ENCODE assay signal across 13 cellular contexts in genomic region chr16:29318037-29318436, GRCh38.
DNase-seq lines count a peak whose midpoint lies in the region; ATAC-seq, FAIRE-seq and TF ChIP-seq lines count a peak whose summit lies in the region.
"Had no signal": no experiment of that assay in that cellular context is flagged by ENCODE, and none has a peak within 500 bp of the region (broad histone marks: within the 10 kb centered on the region; RNA-seq: fewer than 3 reads in every experiment).

No MANE protein-coding gene starts in this region.

- CTCF ChIA-PET in WTC11 (lab: Charles Lee) = no interaction called here

- H3K27me3 Mint-ChIP-seq in WTC11 (ENCODE audit: low read depth) = no peaks in the 10 kb centered on the region
- H3K27me3 Mint-ChIP-seq in stimulated activated naive B cell treated with anti-CD40 and anti-IgM and Interleukin-4, amounts not matched to agents 10 μg/mL and 1 μg/mL and 100 μg/mL, for 72 hours = no peaks in the 10 kb centered on the region
- H3K27me3 Mint-ChIP-seq: activated CD8-positive, alpha-beta T cell treated with anti-CD3 and anti-CD28 coated beads for 36 hours had no signal

- POLR2A ChIA-PET in WTC11 (lab: Charles Lee) = no interaction called here

- no peak for FAIRE-seq in RCC 7860 (lab: Jason Lieb, UNC)

- peak; percentile 29; the same call in 1 of the 2 replicates for TF ChIP-seq CTCF in WTC11 (IDR thresholded peaks at IDR 0.05)

- H3K4me1 Mint-ChIP-seq in WTC11 = peaks cover 27% of the 10 kb centered on the region
- H3K4me1 Mint-ChIP-seq in stimulated activated naive B cell treated with anti-CD40 and anti-IgM and Interleukin-4, amounts not matched to agents 10 μg/mL and 1 μg/mL and 100 μg/mL, for 72 hours = peaks cover 13 to 48% of the 10 kb centered on the region in 2 donors

- no peaks in the 10 kb centered on the region for H3K36me3 Mint-ChIP-seq in activated naive CD4-positive, alpha-beta T cell treated with anti-CD3 and anti-CD28 coated beads, Interleukin-2, amount 50 U/mL, for 72 hours
- no peaks in the 10 kb centered on the region for H3K36me3 Mint-ChIP-seq in WTC11
- H3K36me3 Mint-ChIP-seq in stimulated activated naive B cell treated with anti-CD40 and anti-IgM and Interleukin-4, amounts not matched to agents 10 μg/mL and 1 μg/mL and 100 μg/mL, for 72 hours = peaks cover 9 to 11% of the 10 kb centered on the region in 2 donors

- DNase-seq in activated naive CD4-positive, alpha-beta T cell treated with anti-CD3 and anti-CD28 coated beads, Interleukin-2, amount 50 U/mL, for 72 hours (ENCODE audit: low spot score in 2 of 2) = no peak
- DNase-seq in activated naive CD4-positive, alpha-beta T cell treated with anti-CD3 and anti-CD28 coated beads, Interleukin-2, amount 50 U/mL, for 16 hours = no peak
- DNase-seq in WTC11 (ENCODE audit: low spot score) = no peak
- peak; percentile 6 for DNase-seq in kidney tubule cell (ENCODE audit: low spot score)
- DNase-seq in stimulated activated naive B cell treated with anti-CD40 and anti-IgM and Interleukin-4, amounts not matched to agents 10 μg/mL and 1 μg/mL and 100 μg/mL, for 72 hours = no peak
- no peak for DNase-seq in KG1 (lab: John Stamatoyannopoulos, UW)
- DNase-seq in DMS114 treated with DMSO at 0.1 percent for 48 hours (lab: John Stamatoyannopoulos, UW; ENCODE audit: unreplicated experiment) = no peak
- DNase-seq in RCC 7860 (ENCODE audit: low spot score) = no peak
- DNase-seq: activated effector memory CD4-positive, alpha-beta T cell treated with anti-CD3 and anti-CD28 coated beads, Interleukin-2, amount 50 U/mL, for 16 hours; DMS153; NCI-H146; NCI-H510A had no signal

- H3K27ac Mint-ChIP-seq in activated naive CD4-positive, alpha-beta T cell treated with anti-CD3 and anti-CD28 coated beads, Interleukin-2, amount 50 U/mL, for 72 hours = peak overlapping the region; percentile 35 to 50
- H3K27ac Mint-ChIP-seq in WTC11 = no peak overlapping the region
- no peak overlapping the region for H3K27ac Mint-ChIP-seq in stimulated activated naive B cell treated with anti-CD40 and anti-IgM and Interleukin-4, amounts not matched to agents 10 μg/mL and 1 μg/mL and 100 μg/mL, for 72 hours
- H3K27ac Mint-ChIP-seq: activated CD8-positive, alpha-beta T cell treated with anti-CD3 and anti-CD28 coated beads for 36 hours had no signal

- H3K4me3 Mint-ChIP-seq in WTC11 = no peak overlapping the region
- H3K4me3 Mint-ChIP-seq in stimulated activated naive B cell treated with anti-CD40 and anti-IgM and Interleukin-4, amounts not matched to agents 10 μg/mL and 1 μg/mL and 100 μg/mL, for 72 hours = no peak overlapping the region
- H3K4me3 Mint-ChIP-seq: activated CD8-positive, alpha-beta T cell treated with anti-CD3 and anti-CD28 coated beads for 36 hours had no signal

- H3K9me3 Mint-ChIP-seq in activated naive CD4-positive, alpha-beta T cell treated with anti-CD3 and anti-CD28 coated beads, Interleukin-2, amount 50 U/mL, for 72 hours = no peaks in the 10 kb centered on the region
- no peaks in the 10 kb centered on the region for H3K9me3 Mint-ChIP-seq in WTC11
- no peaks in the 10 kb centered on the region for H3K9me3 Mint-ChIP-seq in stimulated activated naive B cell treated with anti-CD40 and anti-IgM and Interleukin-4, amounts not matched to agents 10 μg/mL and 1 μg/mL and 100 μg/mL, for 72 hours
- H3K9me3 Mint-ChIP-seq: activated CD8-positive, alpha-beta T cell treated with anti-CD3 and anti-CD28 coated beads for 36 hours had no signal

- no peak for ATAC-seq in activated naive CD4-positive, alpha-beta T cell treated with anti-CD3 and anti-CD28 coated beads, Interleukin-2, amount 50 U/mL, for 72 hours
- ATAC-seq in WTC11 = no peak; the same call in 1 of the 2 replicates
- ATAC-seq in stimulated activated naive B cell treated with anti-CD40 and anti-IgM and Interleukin-4, amounts not matched to agents 10 μg/mL and 1 μg/mL and 100 μg/mL, for 72 hours (replicated peaks) = peak; percentile 42 to 68

TF ChIP-seq in WTC11, 78 proteins besides CTCF, POLR2A, EP300 and RAD21:
- no peak for TF ChIP-seq ESRRA (CRISPR knock-in tag; IDR thresholded peaks at IDR 0.05; ENCODE audit: borderline replicate concordance)
- no peak for TF ChIP-seq ZSCAN18 (CRISPR knock-in tag; IDR thresholded peaks at IDR 0.05)
- no peak for TF ChIP-seq E2F1 (CRISPR knock-in tag; IDR thresholded peaks at IDR 0.05)
- TF ChIP-seq ATF6 (CRISPR knock-in tag; IDR thresholded peaks at IDR 0.05) = no peak
- TF ChIP-seq E2F4 (CRISPR knock-in tag; IDR thresholded peaks at IDR 0.05; ENCODE audit: borderline replicate concordance, low read depth) = no peak
- TF ChIP-seq KAT7 (CRISPR knock-in tag; IDR thresholded peaks at IDR 0.05; ENCODE audit: borderline replicate concordance) = no peak
- no peak for TF ChIP-seq ZNF263 (CRISPR knock-in tag; IDR thresholded peaks at IDR 0.05; ENCODE audit: low read depth)
- TF ChIP-seq NR2C2 (CRISPR knock-in tag; IDR thresholded peaks at IDR 0.05) = no peak
- TF ChIP-seq GABPB1 (CRISPR knock-in tag; IDR thresholded peaks at IDR 0.05) = no peak
- no peak for TF ChIP-seq E2F5 (CRISPR knock-in tag; IDR thresholded peaks at IDR 0.05)
- TF ChIP-seq GTF2I (CRISPR knock-in tag; conservative IDR thresholded peaks at IDR 0.05) = no peak
- TF ChIP-seq NFATC4 (CRISPR knock-in tag; IDR thresholded peaks at IDR 0.05) = no peak
- no peak for TF ChIP-seq ZNF423 (CRISPR knock-in tag; IDR thresholded peaks at IDR 0.05)
- no peak for TF ChIP-seq JAZF1 (CRISPR knock-in tag; IDR thresholded peaks at IDR 0.05)
- TF ChIP-seq ZMAT4 (CRISPR knock-in tag; IDR thresholded peaks at IDR 0.05) = no peak
- TF ChIP-seq SMAD3 (CRISPR knock-in tag; IDR thresholded peaks at IDR 0.05; ENCODE audit: borderline replicate concordance) = no peak
- no peak for TF ChIP-seq SMAD4 (CRISPR knock-in tag; IDR thresholded peaks at IDR 0.05)
- TF ChIP-seq FOXK1 (CRISPR knock-in tag; IDR thresholded peaks at IDR 0.05) = no peak
- TF ChIP-seq NFE2L1 (CRISPR knock-in tag; IDR thresholded peaks at IDR 0.05) = no peak
TF ChIP-seq in WTC11: peak in this region for 0.

Comparison
In these comparisons a context has a peak if more than half of its experiments do, and no peak if none do; other contexts are left out.
1. ATAC-seq: peak in stimulated activated naive B cell treated with anti-CD40 and anti-IgM and Interleukin-4, amounts not matched to agents 10 μg/mL and 1 μg/mL and 100 μg/mL, for 72 hours (2 of 2); none in activated naive CD4-positive, alpha-beta T cell treated with anti-CD3 and anti-CD28 coated beads, Interleukin-2, amount 50 U/mL, for 72 hours (0 of 2) and WTC11 (single experiment).
2. H3K27ac Mint-ChIP-seq: peak in activated naive CD4-positive, alpha-beta T cell treated with anti-CD3 and anti-CD28 coated beads, Interleukin-2, amount 50 U/mL, for 72 hours (2 of 2); none in WTC11 (single experiment) and stimulated activated naive B cell treated with anti-CD40 and anti-IgM and Interleukin-4, amounts not matched to agents 10 μg/mL and 1 μg/mL and 100 μg/mL, for 72 hours (single experiment).